Comparison of ENCODE assay signal across 8 cellular contexts in the genomic region with DNA sequence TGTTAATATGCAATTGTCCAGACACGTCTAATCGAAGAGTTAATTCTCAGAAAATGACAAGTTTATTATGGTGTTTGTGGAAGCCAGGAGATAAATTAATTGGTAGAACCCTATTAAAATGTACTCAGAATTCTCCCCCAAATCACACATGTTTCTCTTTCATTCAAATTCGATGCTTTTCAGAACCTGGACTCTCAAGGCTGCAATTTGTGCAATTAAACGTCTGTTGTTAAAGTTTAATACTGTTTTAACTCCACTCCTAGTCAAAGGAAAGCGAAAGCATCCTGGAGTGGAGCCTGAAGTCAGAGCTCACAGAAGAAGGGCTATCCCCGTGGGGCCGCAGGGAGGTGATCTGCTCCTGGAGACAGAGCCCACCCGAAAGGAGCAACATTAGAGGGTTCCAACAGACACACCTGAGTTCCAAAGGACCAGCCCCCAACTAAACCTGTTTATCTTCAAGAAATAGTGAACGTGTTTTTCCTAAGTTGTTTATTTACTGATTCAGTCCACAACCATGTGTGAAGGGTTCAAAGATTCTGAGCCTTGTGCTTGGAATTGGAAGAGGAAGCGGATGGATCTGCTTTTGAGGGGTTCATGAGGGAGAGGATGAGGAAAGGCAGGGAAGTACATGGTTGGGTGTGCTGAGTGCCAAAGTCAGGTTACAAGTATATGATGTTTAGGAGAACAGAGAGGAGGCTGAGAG.
DNase-seq lines count a peak whose midpoint lies in the region; TF ChIP-seq lines count a peak whose summit lies in the region.

No MANE protein-coding gene starts in this region.

- H3K4me1 Mint-ChIP-seq in IgD-negative memory B cell, result peaks cover 10 to 26% (median 14%) of the 10 kb centered on the region in 3 donors

- no peaks in the 10 kb centered on the region for H3K36me3 Mint-ChIP-seq in IgD-negative memory B cell

- peaks cover 0 to 1% (median 0%) of the 10 kb centered on the region in 3 donors for H3K9me3 Mint-ChIP-seq in IgD-negative memory B cell

- H3K27me3 Mint-ChIP-seq in IgD-negative memory B cell, result peaks cover 46% of the 10 kb centered on the region

- no peaks in the 10 kb centered on the region for H3K9me3 ChIP-seq in muscle layer of duodenum (ENCODE audit: control insufficient read depth in 1 of 2, low read length in 2 of 2)

- peak overlapping the region in 55 of 59 donors; percentile 25 to 92 (median 78) for H3K27ac ChIP-seq in dorsolateral prefrontal cortex
- H3K27ac ChIP-seq in muscle layer of duodenum (ENCODE audit: low read length), result no peak overlapping the region

- H3K4me3 ChIP-seq in dorsolateral prefrontal cortex (peak overlapping the region; percentile 39 to 87 (median 69)), muscle layer of duodenum (ENCODE audit: low read depth in 1 of 2, low read length in 2 of 2) (peak overlapping the region; percentile 70)

- peak in 2 of 56 donors; percentile 2 to 3 for TF ChIP-seq CTCF in dorsolateral prefrontal cortex (IDR thresholded peaks at IDR 0.05 in 54 of 56, conservative IDR thresholded peaks at IDR 0.05 in 2 of 56; ENCODE audit: low read depth in 1 of 56, partially characterized antibody in 56 of 56)
- TF ChIP-seq CTCF in GM20000 (IDR thresholded peaks at IDR 0.05; ENCODE audit: extremely low read depth, missing control alignments), result no peak

- no peaks in the 10 kb centered on the region for H3K36me3 ChIP-seq in muscle layer of duodenum (ENCODE audit: control insufficient read depth in 1 of 2, insufficient read depth in 2 of 2, low read length in 2 of 2)

- DNase-seq in AG08395 (ENCODE audit: low spot score) (peak; percentile 33), dorsolateral prefrontal cortex (no peak), erythroblast (lab: John Stamatoyannopoulos, UW) (no peak), GM20000 (ENCODE audit: low spot score) (no peak), midbrain (lab: John Stamatoyannopoulos, UW) (no peak)
- no peak for DNase-seq in stimulated activated naive CD4-positive, alpha-beta T cell treated with Interleukin-2 at 50 U/mL for 16 hours (lab: John Stamatoyannopoulos, UW)

- H3K27me3 ChIP-seq in dorsolateral prefrontal cortex (no peaks in the 10 kb centered on the region), muscle layer of duodenum (ENCODE audit: low read depth, low read length) (peaks cover 19% of the 10 kb centered on the region)

- peaks cover 0 to 10% of the 10 kb centered on the region in 2 donors for H3K4me1 ChIP-seq in muscle layer of duodenum (ENCODE audit: control insufficient read depth in 1 of 2, insufficient read depth in 2 of 2, low read length in 2 of 2)

- no peak overlapping the region for H3K27ac Mint-ChIP-seq in IgD-negative memory B cell

- intact Hi-C loops in dorsolateral prefrontal cortex (cut with DNase I), result loop anchor here (2.0 to 10.0 kb wide), 3 partner anchors 66 to 127 kb away; partner anchors contain the start of gene AKT3 (in 2 of the 2)

- TF ChIP-seq POLR2A in erythroblast (IDR thresholded peaks at IDR 0.05; ENCODE audit: low read length), result no peak

- peak overlapping the region; percentile 72 to 93 (median 84) for H3K4me3 Mint-ChIP-seq in IgD-negative memory B cell
